ENCODE assay signal across 16 cellular contexts in genomic region chr6:33962673-33963072, GRCh38.
DNase-seq lines count a peak whose midpoint lies in the region; ATAC-seq and TF ChIP-seq lines count a peak whose summit lies in the region.
"Had no signal": no experiment of that assay in that cellular context is flagged by ENCODE, and none has a peak within 500 bp of the region (broad histone marks: within the 10 kb centered on the region; RNA-seq: fewer than 3 reads in every experiment).

No MANE protein-coding gene starts in this region.

- H3K36me3 Mint-ChIP-seq in activated CD8-positive, alpha-beta T cell treated with anti-CD3 and anti-CD28 coated beads for 36 hours (ENCODE audit: low read depth) = no peaks in the 10 kb centered on the region
- no peaks in the 10 kb centered on the region for H3K36me3 Mint-ChIP-seq in activated CD8-positive, alpha-beta T cell treated with anti-CD3 and anti-CD28 coated beads, Interleukin-2, amount 10 ng/mL, durations not matched to agents 7 days and 5 days (ENCODE audit: low read depth)
- H3K36me3 Mint-ChIP-seq in osteocyte (ENCODE audit: unreplicated experiment) = no peaks in the 10 kb centered on the region

- peaks cover 3% of the 10 kb centered on the region for H3K27me3 Mint-ChIP-seq in activated CD8-positive, alpha-beta T cell treated with anti-CD3 and anti-CD28 coated beads for 36 hours
- H3K27me3 Mint-ChIP-seq in activated CD8-positive, alpha-beta T cell treated with anti-CD3 and anti-CD28 coated beads, Interleukin-2, amount 10 ng/mL, durations not matched to agents 7 days and 5 days (ENCODE audit: low read depth) = peaks cover 20% of the 10 kb centered on the region
- H3K27me3 Mint-ChIP-seq in osteocyte (ENCODE audit: unreplicated experiment) = peaks cover 33% of the 10 kb centered on the region

- no peak overlapping the region for H3K9ac ChIP-seq in GM23248
- H3K9ac ChIP-seq: BLaER1 had no signal

- DNase-seq in activated CD8-positive, alpha-beta T cell treated with anti-CD3 and anti-CD28 coated beads for 36 hours = no peak
- no peak for DNase-seq in activated CD8-positive, alpha-beta T cell treated with anti-CD3 and anti-CD28 coated beads, Interleukin-2, amount 10 ng/mL, durations not matched to agents 7 days and 5 days
- no peak for DNase-seq in GM23248
- DNase-seq in coronary artery (ENCODE audit: low spot score) = peak; percentile 38
- peak; percentile 54 for DNase-seq in osteocyte (ENCODE audit: extremely low spot score, unreplicated experiment)
- no peak for DNase-seq in PC-9
- no peak for DNase-seq in activated CD8-positive, alpha-beta memory T cell treated with anti-CD3 and anti-CD28 coated beads, Interleukin-2, amount 50 U/mL, for 4 hours
- DNase-seq: Karpas-422, MM.1S, NCI-H1092 treated with DMSO at 0.1 percent for 48 hours, NCI-H2081 treated with DMSO at 0.1 percent for 48 hours, NCI-H510A treated with DMSO at 0.1 percent for 48 hours, NCI-H82 had no signal

- H3K27me3 ChIP-seq in GM23248 (replicated peaks; ENCODE audit: insufficient read depth) (no peaks in the 10 kb centered on the region; the same call in 1 of the 2 replicates), PC-9 (ENCODE audit: insufficient read depth, low read depth) (peaks cover 68% of the 10 kb centered on the region)
- H3K27me3 ChIP-seq: BLaER1 had no signal

- no peak overlapping the region for H3K27ac ChIP-seq in GM23248
- H3K27ac ChIP-seq in coronary artery = no peak overlapping the region
- H3K27ac ChIP-seq in PC-9 = no peak overlapping the region
- H3K27ac ChIP-seq: BLaER1 had no signal

- H4K20me1 ChIP-seq in GM23248 (ENCODE audit: insufficient read depth) (no peaks in the 10 kb centered on the region), PC-9 (ENCODE audit: insufficient read depth) (no peaks in the 10 kb centered on the region)
- H4K20me1 ChIP-seq: BLaER1 had no signal

- intact Hi-C loops in activated CD8-positive, alpha-beta T cell treated with anti-CD3 and anti-CD28 coated beads for 36 hours (cut with micrococcal nuclease) = no loop called here
- intact Hi-C loops in PC-9 (cut with micrococcal nuclease; ENCODE audit: unreplicated experiment) = no loop called here

- H3K4me3 ChIP-seq in GM23248 = no peak overlapping the region
- no peak overlapping the region for H3K4me3 ChIP-seq in coronary artery
- no peak overlapping the region for H3K4me3 ChIP-seq in PC-9
- H3K4me3 ChIP-seq: BLaER1 had no signal

- WGBS in GM23248 (ENCODE audit: low coverage in 1 of 2, low lambda C conversion rate in 2 of 2, missing lambda C conversion rate in 2 of 2), 2 experiments = 41 to 45% methylated on average over 8 of the region's 8 CpGs

- in situ Hi-C loops in GM23248 (cut with MboI) = no loop called here

- peak; percentile 30 for ATAC-seq in activated CD8-positive, alpha-beta T cell treated with anti-CD3 and anti-CD28 coated beads for 36 hours
- ATAC-seq in activated CD8-positive, alpha-beta T cell treated with anti-CD3 and anti-CD28 coated beads, Interleukin-2, amount 10 ng/mL, durations not matched to agents 7 days and 5 days = no peak
- ATAC-seq in HG02610 (IDR thresholded peaks at IDR 0.05; ENCODE audit: unreplicated experiment) = no peak

- H2AFZ ChIP-seq in GM23248 (no peak overlapping the region), PC-9 (no peak overlapping the region)

- H3K9me3 Mint-ChIP-seq in activated CD8-positive, alpha-beta T cell treated with anti-CD3 and anti-CD28 coated beads for 36 hours = no peaks in the 10 kb centered on the region
- no peaks in the 10 kb centered on the region for H3K9me3 Mint-ChIP-seq in activated CD8-positive, alpha-beta T cell treated with anti-CD3 and anti-CD28 coated beads, Interleukin-2, amount 10 ng/mL, durations not matched to agents 7 days and 5 days (ENCODE audit: insufficient read depth)
- no peaks in the 10 kb centered on the region for H3K9me3 Mint-ChIP-seq in osteocyte (ENCODE audit: unreplicated experiment)

- CTCF ChIA-PET in activated CD8-positive, alpha-beta T cell treated with anti-CD3 and anti-CD28 coated beads for 36 hours (lab: Charles Lee) = interaction anchor here (1.0 kb wide), 1 partner anchor 65 kb away, joined by 4 read pairs; no protein-coding TSS in a partner anchor
- CTCF ChIA-PET in activated CD8-positive, alpha-beta T cell treated with anti-CD3 and anti-CD28 coated beads, Interleukin-2, amount 10 ng/mL, durations not matched to agents 7 days and 5 days (lab: Charles Lee) = interaction anchor here (1.1 kb wide), 1 partner anchor 191 kb away, joined by 4 read pairs; no protein-coding TSS in a partner anchor
- CTCF ChIA-PET in PC-9 (lab: Charles Lee) = no interaction called here

- no peak overlapping the region for H3K4me3 Mint-ChIP-seq in activated CD8-positive, alpha-beta T cell treated with anti-CD3 and anti-CD28 coated beads for 36 hours
- H3K4me3 Mint-ChIP-seq in activated CD8-positive, alpha-beta T cell treated with anti-CD3 and anti-CD28 coated beads, Interleukin-2, amount 10 ng/mL, durations not matched to agents 7 days and 5 days = no peak overlapping the region
- H3K4me3 Mint-ChIP-seq in osteocyte (ENCODE audit: unreplicated experiment) = no peak overlapping the region
- H3K4me3 Mint-ChIP-seq: CD8-positive, alpha-beta memory T cell had no signal

- H3K79me2 ChIP-seq in GM23248 (ENCODE audit: insufficient read depth) (no peaks in the 10 kb centered on the region), PC-9 (ENCODE audit: low read depth) (no peaks in the 10 kb centered on the region)

- H3K4me1 Mint-ChIP-seq in activated CD8-positive, alpha-beta T cell treated with anti-CD3 and anti-CD28 coated beads for 36 hours (ENCODE audit: low read depth) = peaks cover 2% of the 10 kb centered on the region
- H3K4me1 Mint-ChIP-seq in activated CD8-positive, alpha-beta T cell treated with anti-CD3 and anti-CD28 coated beads, Interleukin-2, amount 10 ng/mL, durations not matched to agents 7 days and 5 days (ENCODE audit: low read depth) = no peaks in the 10 kb centered on the region
- H3K4me1 Mint-ChIP-seq in osteocyte (ENCODE audit: unreplicated experiment) = no peaks in the 10 kb centered on the region

- TF ChIP-seq CTCF in activated CD8-positive, alpha-beta T cell treated with anti-CD3 and anti-CD28 coated beads for 36 hours (IDR thresholded peaks at IDR 0.05) = no peak
- no peak for TF ChIP-seq CTCF in coronary artery (IDR thresholded peaks at IDR 0.05)
- TF ChIP-seq CTCF in osteocyte (IDR thresholded peaks at IDR 0.05) = no peak
- no peak for TF ChIP-seq CTCF in PC-9 (conservative IDR thresholded peaks at IDR 0.05)

- H3K4me1 ChIP-seq in GM23248 (ENCODE audit: insufficient read depth) (0 out of 2 replicates have a peak, but pooled peaks cover 7% of the 10 kb centered on the region), PC-9 (replicated peaks; ENCODE audit: insufficient read depth) (no peaks in the 10 kb centered on the region)

- H3K4me2 ChIP-seq in GM23248 (ENCODE audit: unreplicated experiment) = peak overlapping the region; percentile 13
- no peak overlapping the region for H3K4me2 ChIP-seq in PC-9
- H3K4me2 ChIP-seq: BLaER1 had no signal

- H3K9me2 ChIP-seq in GM23248 (ENCODE audit: insufficient read depth) (no peaks in the 10 kb centered on the region), PC-9 (ENCODE audit: insufficient read depth) (no peaks in the 10 kb centered on the region)

- H3K27ac Mint-ChIP-seq in activated CD8-positive, alpha-beta T cell treated with anti-CD3 and anti-CD28 coated beads for 36 hours = no peak overlapping the region
- no peak overlapping the region for H3K27ac Mint-ChIP-seq in activated CD8-positive, alpha-beta T cell treated with anti-CD3 and anti-CD28 coated beads, Interleukin-2, amount 10 ng/mL, durations not matched to agents 7 days and 5 days
- H3K27ac Mint-ChIP-seq in osteocyte (ENCODE audit: unreplicated experiment) = no peak overlapping the region

- BruUV-seq in PC-9 (replicated peaks; lab: Mats Ljungman, UMichigan) = no TSS peak

- H3K9me3 ChIP-seq in GM23248 (ENCODE audit: low read depth) = no peaks in the 10 kb centered on the region
- H3K9me3 ChIP-seq in PC-9 (ENCODE audit: insufficient read depth, low read depth) = no peaks in the 10 kb centered on the region

- H3K36me3 ChIP-seq in GM23248 (ENCODE audit: low read depth) = no peaks in the 10 kb centered on the region
- H3K36me3 ChIP-seq in PC-9 (ENCODE audit: low read depth) = no peaks in the 10 kb centered on the region
- H3K36me3 ChIP-seq: BLaER1 had no signal

- H3F3A ChIP-seq in GM23248 (ENCODE audit: insufficient read depth) = no peaks in the 10 kb centered on the region
- H3F3A ChIP-seq in PC-9 (ENCODE audit: insufficient read depth, low read depth) = no peaks in the 10 kb centered on the region

- POLR2A ChIA-PET in activated CD8-positive, alpha-beta T cell treated with anti-CD3 and anti-CD28 coated beads for 36 hours (lab: Charles Lee) = no interaction called here
- POLR2A ChIA-PET in activated CD8-positive, alpha-beta T cell treated with anti-CD3 and anti-CD28 coated beads, Interleukin-2, amount 10 ng/mL, durations not matched to agents 7 days and 5 days (lab: Charles Lee) = no interaction called here
- POLR2A ChIA-PET in PC-9 (lab: Charles Lee; ENCODE audit: unreplicated experiment) = no interaction called here

Comparison
In these comparisons a context has a peak if more than half of its experiments do, and no peak if none do; other contexts are left out.
1. DNase-seq: peak in coronary artery (single experiment) and osteocyte (single experiment); none in activated CD8-positive, alpha-beta T cell treated with anti-CD3 and anti-CD28 coated beads for 36 hours (single experiment), activated CD8-positive, alpha-beta T cell treated with anti-CD3 and anti-CD28 coated beads, Interleukin-2, amount 10 ng/mL, durations not matched to agents 7 days and 5 days (single experiment), GM23248 (single experiment), PC-9 (0 of 2) and activated CD8-positive, alpha-beta memory T cell treated with anti-CD3 and anti-CD28 coated beads, Interleukin-2, amount 50 U/mL, for 4 hours (single experiment).